In genomic region chr22:34057726-34058125, GRCh38 we compare ENCODE assay signal across 34 cellular contexts.
"Had no signal": no experiment of that assay in that cellular context is flagged by ENCODE, and none has a peak within 500 bp of the region (broad histone marks: within the 10 kb centered on the region; RNA-seq: fewer than 3 reads in every experiment).

No MANE protein-coding gene starts in this region.

- DNase-seq: Karpas-422, Kasumi-1, MG63, MM.1S, MV-4-11, NCI-H1048, NCI-H1092, NCI-H1092 treated with DMSO at 0.1 percent for 48 hours, NCI-H1105, NCI-H1105 treated with DMSO at 0.1 percent for 48 hours, NCI-H1417, NCI-H1417 treated with DMSO at 0.1 percent for 48 hours, NCI-H1436, NCI-H1436 treated with DMSO at 0.1 percent for 48 hours, NCI-H146, NCI-H1694, NCI-H1694 treated with DMSO at 0.1 percent for 48 hours, NCI-H187, NCI-H187 treated with DMSO at 0.1 percent for 48 hours, NCI-H1930, NCI-H2029, NCI-H2029 treated with DMSO at 0.1 percent for 48 hours, NCI-H2081, NCI-H2081 treated with DMSO at 0.1 percent for 48 hours, NCI-H2107, NCI-H2171, NCI-H2171 treated with DMSO at 0.1 percent for 48 hours, NCI-H2227 treated with DMSO at 0.1 percent for 48 hours, NCI-H226, NCI-H345, NCI-H446, NCI-H446 treated with DMSO at 0.1 percent for 48 hours, NCI-H510A, NCI-H510A treated with DMSO at 0.1 percent for 48 hours had no signal

- H3K9me3 ChIP-seq: MG63 had no signal

- H3K36me3 ChIP-seq: MG63 had no signal

- H3K4me3 ChIP-seq: MG63 had no signal

- H3K27me3 ChIP-seq: MG63 had no signal
